ENCODE assay signal across 1 cellular context in the genomic region with DNA sequence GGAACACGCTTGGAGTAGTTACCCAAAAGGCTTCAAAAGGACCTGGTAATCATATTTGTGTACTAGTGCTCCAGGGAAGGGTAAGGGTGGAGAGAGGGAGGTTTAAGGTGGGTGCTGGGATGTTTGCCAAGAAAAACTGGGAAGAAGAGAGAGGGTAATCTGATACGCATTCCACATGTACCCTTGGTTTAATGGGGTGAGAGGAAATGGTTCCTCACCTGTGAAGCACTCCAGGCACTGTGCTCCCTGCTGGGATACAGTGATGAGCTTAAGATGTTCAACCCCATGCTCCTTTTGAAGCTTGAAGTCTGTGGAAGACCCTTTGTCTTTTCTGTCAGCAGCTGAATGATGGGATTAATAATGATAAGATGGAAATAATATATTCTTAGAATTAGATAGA.
TF ChIP-seq lines count a peak whose summit lies in the region.

No MANE protein-coding gene starts in this region.

TF ChIP-seq in GM23338, 12 proteins besides CTCF, POLR2A, EP300 and RAD21 (continued from another document):
- TF ChIP-seq, protein P1, sequence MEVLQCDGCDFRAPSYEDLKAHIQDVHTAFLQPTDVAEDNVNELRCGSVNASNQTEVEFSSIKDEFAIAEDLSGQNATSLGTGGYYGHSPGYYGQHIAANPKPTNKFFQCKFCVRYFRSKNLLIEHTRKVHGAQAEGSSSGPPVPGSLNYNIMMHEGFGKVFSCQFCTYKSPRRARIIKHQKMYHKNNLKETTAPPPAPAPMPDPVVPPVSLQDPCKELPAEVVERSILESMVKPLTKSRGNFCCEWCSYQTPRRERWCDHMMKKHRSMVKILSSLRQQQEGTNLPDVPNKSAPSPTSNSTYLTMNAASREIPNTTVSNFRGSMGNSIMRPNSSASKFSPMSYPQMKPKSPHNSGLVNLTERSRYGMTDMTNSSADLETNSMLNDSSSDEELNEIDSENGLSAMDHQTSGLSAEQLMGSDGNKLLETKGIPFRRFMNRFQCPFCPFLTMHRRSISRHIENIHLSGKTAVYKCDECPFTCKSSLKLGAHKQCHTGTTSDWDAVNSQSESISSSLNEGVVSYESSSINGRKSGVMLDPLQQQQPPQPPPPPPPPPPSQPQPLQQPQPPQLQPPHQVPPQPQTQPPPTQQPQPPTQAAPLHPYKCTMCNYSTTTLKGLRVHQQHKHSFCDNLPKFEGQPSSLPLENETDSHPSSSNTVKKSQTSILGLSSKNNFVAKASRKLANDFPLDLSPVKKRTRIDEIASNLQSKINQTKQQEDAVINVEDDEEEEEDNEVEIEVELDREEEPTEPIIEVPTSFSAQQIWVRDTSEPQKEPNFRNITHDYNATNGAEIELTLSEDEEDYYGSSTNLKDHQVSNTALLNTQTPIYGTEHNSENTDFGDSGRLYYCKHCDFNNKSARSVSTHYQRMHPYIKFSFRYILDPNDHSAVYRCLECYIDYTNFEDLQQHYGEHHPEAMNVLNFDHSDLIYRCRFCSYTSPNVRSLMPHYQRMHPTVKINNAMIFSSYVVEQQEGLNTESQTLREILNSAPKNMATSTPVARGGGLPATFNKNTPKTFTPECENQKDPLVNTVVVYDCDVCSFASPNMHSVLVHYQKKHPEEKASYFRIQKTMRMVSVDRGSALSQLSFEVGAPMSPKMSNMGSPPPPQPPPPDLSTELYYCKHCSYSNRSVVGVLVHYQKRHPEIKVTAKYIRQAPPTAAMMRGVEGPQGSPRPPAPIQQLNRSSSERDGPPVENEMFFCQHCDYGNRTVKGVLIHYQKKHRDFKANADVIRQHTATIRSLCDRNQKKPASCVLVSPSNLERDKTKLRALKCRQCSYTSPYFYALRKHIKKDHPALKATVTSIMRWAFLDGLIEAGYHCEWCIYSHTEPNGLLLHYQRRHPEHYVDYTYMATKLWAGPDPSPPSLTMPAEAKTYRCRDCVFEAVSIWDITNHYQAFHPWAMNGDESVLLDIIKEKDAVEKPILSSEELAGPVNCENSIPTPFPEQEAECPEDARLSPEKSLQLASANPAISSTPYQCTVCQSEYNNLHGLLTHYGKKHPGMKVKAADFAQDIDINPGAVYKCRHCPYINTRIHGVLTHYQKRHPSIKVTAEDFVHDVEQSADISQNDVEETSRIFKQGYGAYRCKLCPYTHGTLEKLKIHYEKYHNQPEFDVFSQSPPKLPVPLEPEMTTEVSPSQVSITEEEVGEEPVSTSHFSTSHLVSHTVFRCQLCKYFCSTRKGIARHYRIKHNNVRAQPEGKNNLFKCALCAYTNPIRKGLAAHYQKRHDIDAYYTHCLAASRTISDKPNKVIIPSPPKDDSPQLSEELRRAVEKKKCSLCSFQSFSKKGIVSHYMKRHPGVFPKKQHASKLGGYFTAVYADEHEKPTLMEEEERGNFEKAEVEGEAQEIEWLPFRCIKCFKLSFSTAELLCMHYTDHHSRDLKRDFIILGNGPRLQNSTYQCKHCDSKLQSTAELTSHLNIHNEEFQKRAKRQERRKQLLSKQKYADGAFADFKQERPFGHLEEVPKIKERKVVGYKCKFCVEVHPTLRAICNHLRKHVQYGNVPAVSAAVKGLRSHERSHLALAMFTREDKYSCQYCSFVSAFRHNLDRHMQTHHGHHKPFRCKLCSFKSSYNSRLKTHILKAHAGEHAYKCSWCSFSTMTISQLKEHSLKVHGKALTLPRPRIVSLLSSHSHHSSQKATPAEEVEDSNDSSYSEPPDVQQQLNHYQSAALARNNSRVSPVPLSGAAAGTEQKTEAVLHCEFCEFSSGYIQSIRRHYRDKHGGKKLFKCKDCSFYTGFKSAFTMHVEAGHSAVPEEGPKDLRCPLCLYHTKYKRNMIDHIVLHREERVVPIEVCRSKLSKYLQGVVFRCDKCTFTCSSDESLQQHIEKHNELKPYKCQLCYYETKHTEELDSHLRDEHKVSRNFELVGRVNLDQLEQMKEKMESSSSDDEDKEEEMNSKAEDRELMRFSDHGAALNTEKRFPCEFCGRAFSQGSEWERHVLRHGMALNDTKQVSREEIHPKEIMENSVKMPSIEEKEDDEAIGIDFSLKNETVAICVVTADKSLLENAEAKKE (CRISPR knock-in tag; IDR thresholded peaks at IDR 0.05): no peak
- TF ChIP-seq, protein P2, sequence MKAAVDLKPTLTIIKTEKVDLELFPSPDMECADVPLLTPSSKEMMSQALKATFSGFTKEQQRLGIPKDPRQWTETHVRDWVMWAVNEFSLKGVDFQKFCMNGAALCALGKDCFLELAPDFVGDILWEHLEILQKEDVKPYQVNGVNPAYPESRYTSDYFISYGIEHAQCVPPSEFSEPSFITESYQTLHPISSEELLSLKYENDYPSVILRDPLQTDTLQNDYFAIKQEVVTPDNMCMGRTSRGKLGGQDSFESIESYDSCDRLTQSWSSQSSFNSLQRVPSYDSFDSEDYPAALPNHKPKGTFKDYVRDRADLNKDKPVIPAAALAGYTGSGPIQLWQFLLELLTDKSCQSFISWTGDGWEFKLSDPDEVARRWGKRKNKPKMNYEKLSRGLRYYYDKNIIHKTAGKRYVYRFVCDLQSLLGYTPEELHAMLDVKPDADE (IDR thresholded peaks at IDR 0.05): no peak
- TF ChIP-seq ZNF331 (CRISPR knock-in tag; IDR thresholded peaks at IDR 0.05; ENCODE audit: low read depth): no peak
- TF ChIP-seq ZNF114 (CRISPR knock-in tag; IDR thresholded peaks at IDR 0.05): no peak
- no peak for TF ChIP-seq JUNB (IDR thresholded peaks at IDR 0.05; ENCODE audit: unreplicated experiment)
- TF ChIP-seq, protein P3, sequence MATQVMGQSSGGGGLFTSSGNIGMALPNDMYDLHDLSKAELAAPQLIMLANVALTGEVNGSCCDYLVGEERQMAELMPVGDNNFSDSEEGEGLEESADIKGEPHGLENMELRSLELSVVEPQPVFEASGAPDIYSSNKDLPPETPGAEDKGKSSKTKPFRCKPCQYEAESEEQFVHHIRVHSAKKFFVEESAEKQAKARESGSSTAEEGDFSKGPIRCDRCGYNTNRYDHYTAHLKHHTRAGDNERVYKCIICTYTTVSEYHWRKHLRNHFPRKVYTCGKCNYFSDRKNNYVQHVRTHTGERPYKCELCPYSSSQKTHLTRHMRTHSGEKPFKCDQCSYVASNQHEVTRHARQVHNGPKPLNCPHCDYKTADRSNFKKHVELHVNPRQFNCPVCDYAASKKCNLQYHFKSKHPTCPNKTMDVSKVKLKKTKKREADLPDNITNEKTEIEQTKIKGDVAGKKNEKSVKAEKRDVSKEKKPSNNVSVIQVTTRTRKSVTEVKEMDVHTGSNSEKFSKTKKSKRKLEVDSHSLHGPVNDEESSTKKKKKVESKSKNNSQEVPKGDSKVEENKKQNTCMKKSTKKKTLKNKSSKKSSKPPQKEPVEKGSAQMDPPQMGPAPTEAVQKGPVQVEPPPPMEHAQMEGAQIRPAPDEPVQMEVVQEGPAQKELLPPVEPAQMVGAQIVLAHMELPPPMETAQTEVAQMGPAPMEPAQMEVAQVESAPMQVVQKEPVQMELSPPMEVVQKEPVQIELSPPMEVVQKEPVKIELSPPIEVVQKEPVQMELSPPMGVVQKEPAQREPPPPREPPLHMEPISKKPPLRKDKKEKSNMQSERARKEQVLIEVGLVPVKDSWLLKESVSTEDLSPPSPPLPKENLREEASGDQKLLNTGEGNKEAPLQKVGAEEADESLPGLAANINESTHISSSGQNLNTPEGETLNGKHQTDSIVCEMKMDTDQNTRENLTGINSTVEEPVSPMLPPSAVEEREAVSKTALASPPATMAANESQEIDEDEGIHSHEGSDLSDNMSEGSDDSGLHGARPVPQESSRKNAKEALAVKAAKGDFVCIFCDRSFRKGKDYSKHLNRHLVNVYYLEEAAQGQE (IDR thresholded peaks at IDR 0.05; ENCODE audit: unreplicated experiment): no peak
- no peak for TF ChIP-seq EZH2 (IDR thresholded peaks at IDR 0.05; ENCODE audit: low read depth, unreplicated experiment)
- TF ChIP-seq POLR2AphosphoS5 (IDR thresholded peaks at IDR 0.05; ENCODE audit: low read depth): no peak
